Comparison of ENCODE assay signal across 1 cellular context in the genomic region with DNA sequence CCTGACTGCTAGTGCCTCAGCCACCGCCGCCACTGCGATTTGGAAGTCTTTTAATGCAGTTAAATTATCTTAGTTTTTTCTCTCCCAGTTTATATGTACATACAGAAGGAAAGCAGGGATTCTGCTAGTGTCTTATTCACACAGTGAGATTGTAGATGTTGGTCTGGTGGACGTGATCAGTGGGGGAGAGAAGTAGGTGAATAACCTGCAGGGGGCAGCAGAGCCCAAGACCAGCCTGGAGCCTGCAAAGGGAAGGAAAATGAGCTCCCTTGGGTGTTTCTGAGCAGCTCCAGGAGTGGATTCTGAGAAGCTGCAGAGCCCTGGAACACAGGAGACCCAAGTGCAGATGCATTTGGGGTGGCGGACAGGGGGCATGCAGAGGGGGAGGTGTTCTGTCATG.
TF ChIP-seq lines count a peak whose summit lies in the region.

No MANE protein-coding gene starts in this region.

TF ChIP-seq in H1, 55 proteins besides CTCF, POLR2A, EP300 and RAD21:
- TF ChIP-seq BCL11A (IDR thresholded peaks at IDR 0.05; ENCODE audit: low read depth in 2 of 2, low read length in 2 of 2): no peak
- no peak for TF ChIP-seq POU5F1 (IDR thresholded peaks at IDR 0.05; ENCODE audit: low read depth, low read length)
- TF ChIP-seq PHF8 (conservative IDR thresholded peaks at IDR 0.05; ENCODE audit: low read depth, low read length): no peak
- no peak for TF ChIP-seq KDM5A (IDR thresholded peaks at IDR 0.05; ENCODE audit: low read length)
- TF ChIP-seq SAP30 (IDR thresholded peaks at IDR 0.05; ENCODE audit: insufficient read depth, insufficient replicate concordance, low read length): no peak
- no peak for TF ChIP-seq SP4 (IDR thresholded peaks at IDR 0.05; ENCODE audit: low read length)
- TF ChIP-seq HDAC6 (IDR thresholded peaks at IDR 0.05; ENCODE audit: low read depth, low read length): no peak
- no peak for TF ChIP-seq CHD2 (IDR thresholded peaks at IDR 0.05; ENCODE audit: low read length)
- TF ChIP-seq JUND (IDR thresholded peaks at IDR 0.05; ENCODE audit: low read length): no peak
- no peak for TF ChIP-seq RFX5 (IDR thresholded peaks at IDR 0.05; ENCODE audit: borderline replicate concordance, low read depth, low read length)
- no peak for TF ChIP-seq CBX5 (IDR thresholded peaks at IDR 0.05; ENCODE audit: low read depth, low read length)
- no peak for TF ChIP-seq ZNF274 (IDR thresholded peaks at IDR 0.05; ENCODE audit: borderline replicate concordance, extremely low read depth, low read length)
- TF ChIP-seq SIN3A (conservative IDR thresholded peaks at IDR 0.05 in 1 of 2, IDR thresholded peaks at IDR 0.05 in 1 of 2; ENCODE audit: low read depth in 1 of 2, low read length in 2 of 2): no peak
- no peak for TF ChIP-seq POLR2AphosphoS5 (IDR thresholded peaks at IDR 0.05; ENCODE audit: low read depth, low read length)
- TF ChIP-seq, protein P1, sequence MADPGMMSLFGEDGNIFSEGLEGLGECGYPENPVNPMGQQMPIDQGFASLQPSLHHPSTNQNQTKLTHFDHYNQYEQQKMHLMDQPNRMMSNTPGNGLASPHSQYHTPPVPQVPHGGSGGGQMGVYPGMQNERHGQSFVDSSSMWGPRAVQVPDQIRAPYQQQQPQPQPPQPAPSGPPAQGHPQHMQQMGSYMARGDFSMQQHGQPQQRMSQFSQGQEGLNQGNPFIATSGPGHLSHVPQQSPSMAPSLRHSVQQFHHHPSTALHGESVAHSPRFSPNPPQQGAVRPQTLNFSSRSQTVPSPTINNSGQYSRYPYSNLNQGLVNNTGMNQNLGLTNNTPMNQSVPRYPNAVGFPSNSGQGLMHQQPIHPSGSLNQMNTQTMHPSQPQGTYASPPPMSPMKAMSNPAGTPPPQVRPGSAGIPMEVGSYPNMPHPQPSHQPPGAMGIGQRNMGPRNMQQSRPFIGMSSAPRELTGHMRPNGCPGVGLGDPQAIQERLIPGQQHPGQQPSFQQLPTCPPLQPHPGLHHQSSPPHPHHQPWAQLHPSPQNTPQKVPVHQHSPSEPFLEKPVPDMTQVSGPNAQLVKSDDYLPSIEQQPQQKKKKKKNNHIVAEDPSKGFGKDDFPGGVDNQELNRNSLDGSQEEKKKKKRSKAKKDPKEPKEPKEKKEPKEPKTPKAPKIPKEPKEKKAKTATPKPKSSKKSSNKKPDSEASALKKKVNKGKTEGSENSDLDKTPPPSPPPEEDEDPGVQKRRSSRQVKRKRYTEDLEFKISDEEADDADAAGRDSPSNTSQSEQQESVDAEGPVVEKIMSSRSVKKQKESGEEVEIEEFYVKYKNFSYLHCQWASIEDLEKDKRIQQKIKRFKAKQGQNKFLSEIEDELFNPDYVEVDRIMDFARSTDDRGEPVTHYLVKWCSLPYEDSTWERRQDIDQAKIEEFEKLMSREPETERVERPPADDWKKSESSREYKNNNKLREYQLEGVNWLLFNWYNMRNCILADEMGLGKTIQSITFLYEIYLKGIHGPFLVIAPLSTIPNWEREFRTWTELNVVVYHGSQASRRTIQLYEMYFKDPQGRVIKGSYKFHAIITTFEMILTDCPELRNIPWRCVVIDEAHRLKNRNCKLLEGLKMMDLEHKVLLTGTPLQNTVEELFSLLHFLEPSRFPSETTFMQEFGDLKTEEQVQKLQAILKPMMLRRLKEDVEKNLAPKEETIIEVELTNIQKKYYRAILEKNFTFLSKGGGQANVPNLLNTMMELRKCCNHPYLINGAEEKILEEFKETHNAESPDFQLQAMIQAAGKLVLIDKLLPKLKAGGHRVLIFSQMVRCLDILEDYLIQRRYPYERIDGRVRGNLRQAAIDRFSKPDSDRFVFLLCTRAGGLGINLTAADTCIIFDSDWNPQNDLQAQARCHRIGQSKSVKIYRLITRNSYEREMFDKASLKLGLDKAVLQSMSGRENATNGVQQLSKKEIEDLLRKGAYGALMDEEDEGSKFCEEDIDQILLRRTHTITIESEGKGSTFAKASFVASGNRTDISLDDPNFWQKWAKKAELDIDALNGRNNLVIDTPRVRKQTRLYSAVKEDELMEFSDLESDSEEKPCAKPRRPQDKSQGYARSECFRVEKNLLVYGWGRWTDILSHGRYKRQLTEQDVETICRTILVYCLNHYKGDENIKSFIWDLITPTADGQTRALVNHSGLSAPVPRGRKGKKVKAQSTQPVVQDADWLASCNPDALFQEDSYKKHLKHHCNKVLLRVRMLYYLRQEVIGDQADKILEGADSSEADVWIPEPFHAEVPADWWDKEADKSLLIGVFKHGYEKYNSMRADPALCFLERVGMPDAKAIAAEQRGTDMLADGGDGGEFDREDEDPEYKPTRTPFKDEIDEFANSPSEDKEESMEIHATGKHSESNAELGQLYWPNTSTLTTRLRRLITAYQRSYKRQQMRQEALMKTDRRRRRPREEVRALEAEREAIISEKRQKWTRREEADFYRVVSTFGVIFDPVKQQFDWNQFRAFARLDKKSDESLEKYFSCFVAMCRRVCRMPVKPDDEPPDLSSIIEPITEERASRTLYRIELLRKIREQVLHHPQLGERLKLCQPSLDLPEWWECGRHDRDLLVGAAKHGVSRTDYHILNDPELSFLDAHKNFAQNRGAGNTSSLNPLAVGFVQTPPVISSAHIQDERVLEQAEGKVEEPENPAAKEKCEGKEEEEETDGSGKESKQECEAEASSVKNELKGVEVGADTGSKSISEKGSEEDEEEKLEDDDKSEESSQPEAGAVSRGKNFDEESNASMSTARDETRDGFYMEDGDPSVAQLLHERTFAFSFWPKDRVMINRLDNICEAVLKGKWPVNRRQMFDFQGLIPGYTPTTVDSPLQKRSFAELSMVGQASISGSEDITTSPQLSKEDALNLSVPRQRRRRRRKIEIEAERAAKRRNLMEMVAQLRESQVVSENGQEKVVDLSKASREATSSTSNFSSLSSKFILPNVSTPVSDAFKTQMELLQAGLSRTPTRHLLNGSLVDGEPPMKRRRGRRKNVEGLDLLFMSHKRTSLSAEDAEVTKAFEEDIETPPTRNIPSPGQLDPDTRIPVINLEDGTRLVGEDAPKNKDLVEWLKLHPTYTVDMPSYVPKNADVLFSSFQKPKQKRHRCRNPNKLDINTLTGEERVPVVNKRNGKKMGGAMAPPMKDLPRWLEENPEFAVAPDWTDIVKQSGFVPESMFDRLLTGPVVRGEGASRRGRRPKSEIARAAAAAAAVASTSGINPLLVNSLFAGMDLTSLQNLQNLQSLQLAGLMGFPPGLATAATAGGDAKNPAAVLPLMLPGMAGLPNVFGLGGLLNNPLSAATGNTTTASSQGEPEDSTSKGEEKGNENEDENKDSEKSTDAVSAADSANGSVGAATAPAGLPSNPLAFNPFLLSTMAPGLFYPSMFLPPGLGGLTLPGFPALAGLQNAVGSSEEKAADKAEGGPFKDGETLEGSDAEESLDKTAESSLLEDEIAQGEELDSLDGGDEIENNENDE (IDR thresholded peaks at IDR 0.05; ENCODE audit: insufficient replicate concordance, low read length): no peak
- TF ChIP-seq SIX5 (IDR thresholded peaks at IDR 0.05; ENCODE audit: low read depth, low read length): no peak
- TF ChIP-seq GTF2F1 (IDR thresholded peaks at IDR 0.05; ENCODE audit: borderline replicate concordance, low read depth, low read length): no peak
- no peak for TF ChIP-seq TAF1 (IDR thresholded peaks at IDR 0.05; ENCODE audit: low read depth, low read length)
